ENCODE assay signal across 11 cellular contexts in genomic region chr11:13333456-13333957, GRCh38. TPM values are rescaled to one million over a fixed set of nuclear protein-coding genes. Genes with fewer than 3 reads are reported as not detected.
A peak's percentile ranks its signal among the peaks of the same experiment; 100 is the strongest.
DNase-seq lines count a peak whose midpoint lies in the region; ATAC-seq, FAIRE-seq and TF ChIP-seq lines count a peak whose summit lies in the region.
"Had no signal": no experiment of that assay in that cellular context is flagged by ENCODE, and none has a peak within 500 bp of the region (broad histone marks: within the 10 kb centered on the region; RNA-seq: fewer than 3 reads in every experiment).

No MANE protein-coding gene starts in this region.

- H3K27me3 ChIP-seq in small intestine (ENCODE audit: control insufficient read depth in 2 of 2, insufficient read depth in 2 of 2, low read length in 2 of 2), result no peaks in the 10 kb centered on the region

- peaks cover 11 to 13% of the 10 kb centered on the region in 2 donors for H3K4me1 ChIP-seq in small intestine (ENCODE audit: control insufficient read depth in 2 of 2, insufficient read depth in 1 of 2, low read depth in 1 of 2, low read length in 1 of 2)

- WGBS in small intestine, 3 donors, result 15 to 44% (median 18%) methylated on average over 7 of the region's 7 CpGs

- ATAC-seq in GM19043 (IDR thresholded peaks at IDR 0.05; ENCODE audit: low read depth, unreplicated experiment) (peak; percentile 44), HG03521 (IDR thresholded peaks at IDR 0.05; ENCODE audit: unreplicated experiment) (no peak), esophagus mucosa (no peak)

- no peaks in the 10 kb centered on the region for H3K36me3 ChIP-seq in small intestine (ENCODE audit: control insufficient read depth in 2 of 2, insufficient read depth in 2 of 2, low read length in 2 of 2)

- in situ Hi-C loops in KBM-7 (cut with MboI; ENCODE audit: low pct_unique_long_range_greater_than_20kb, low sequenced_read_pairs) (loop anchor here (25.0 kb wide), 1 partner anchor 371 kb away; no protein-coding TSS in a partner anchor), astrocyte of the spinal cord (cut with HindIII; ENCODE audit: low sequenced_read_pairs) (no loop called here)

- DNase-seq in KBM-7 (peak; percentile 80), astrocyte of the spinal cord (ENCODE audit: low read depth, low spot score) (peak; percentile 57), small intestine (peak; percentile 90), GM19238 (ENCODE audit: insufficient read length, low spot score) (no peak)
- no peak for DNase-seq in activated T-cell treated with anti-CD3 and anti-CD28 coated beads, Interleukin-2, amount 50 U/mL, for 1 hour
- DNase-seq: stimulated activated CD4-positive, alpha-beta T cell treated with anti-CD3 and anti-CD28 coated beads, Interleukin-4, amount 100 ng/mL, for 1 hour had no signal

- no peaks in the 10 kb centered on the region for H3K9me3 ChIP-seq in small intestine (ENCODE audit: control insufficient read depth, low read depth)

- no peak for FAIRE-seq in small intestine (lab: Jason Lieb, UNC)
- FAIRE-seq: islet of Langerhans had no signal

- TF ChIP-seq CTCF in astrocyte of the spinal cord (IDR thresholded peaks at IDR 0.05; ENCODE audit: low read depth, low read length), result no peak

- H3K27ac ChIP-seq in small intestine (ENCODE audit: low read depth in 1 of 2, low read length in 1 of 2), result peak overlapping the region; percentile 59 to 73
- H3K27ac ChIP-seq: SK-N-MC had no signal

- H3K4me3 ChIP-seq in astrocyte of the spinal cord (ENCODE audit: low read depth, low read length) (no peak overlapping the region), small intestine (ENCODE audit: low read depth in 1 of 2, low read length in 2 of 2) (no peak overlapping the region)
- H3K4me3 ChIP-seq: SK-N-MC had no signal

RNA-seq across cellular contexts. Expression of gene BMAL1, which starts 55.9 kb away (rescaled TPM):
- polyA plus RNA-seq in small intestine, result 10 to 100 TPM in 2 of 3 donors, 1 to 10 TPM in 1; 8.1 to 18.3 (median 11.9) TPM
- 10.6 TPM for total RNA-seq in esophagus mucosa

Comparison
In these comparisons a context has a peak if more than half of its experiments do, and no peak if none do; other contexts are left out.
1. DNase-seq: peak in KBM-7 (single experiment), astrocyte of the spinal cord (single experiment) and small intestine (single experiment); none in GM19238 (single experiment) and activated T-cell treated with anti-CD3 and anti-CD28 coated beads, Interleukin-2, amount 50 U/mL, for 1 hour (single experiment).